Comparison of ENCODE assay signal across 8 cellular contexts in the genomic region with DNA sequence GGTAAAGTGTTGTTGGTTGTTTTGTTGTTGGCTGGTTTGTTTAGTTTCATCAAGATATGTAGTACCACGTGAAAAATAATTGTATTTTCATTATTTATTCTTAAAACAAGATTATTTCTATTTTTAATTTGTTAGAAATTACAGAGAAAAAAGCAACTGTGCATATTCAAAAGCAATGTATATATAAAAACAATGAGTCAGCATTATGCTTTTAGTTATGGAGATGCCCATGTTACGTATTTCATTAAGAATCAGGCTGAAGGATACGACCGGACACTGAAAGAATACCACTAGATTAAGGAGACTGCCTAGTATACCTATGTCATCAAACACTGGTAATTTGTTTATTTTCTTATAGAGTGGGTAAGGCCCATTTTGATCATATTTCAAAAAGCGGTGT.
"Had no signal": no experiment of that assay in that cellular context is flagged by ENCODE, and none has a peak within 500 bp of the region (broad histone marks: within the 10 kb centered on the region; RNA-seq: fewer than 3 reads in every experiment).

No MANE protein-coding gene starts in this region.

- FAIRE-seq: H54, HTR-8/SVneo had no signal

- H3K4me2 ChIP-seq: KMS-11 had no signal

- H2AFZ ChIP-seq: GM23248 had no signal

- DNase-seq: GM23248, GOT3, H9, HCEC 1CT, KBM-7 had no signal

- H3K9ac ChIP-seq: GM23248, KMS-11 had no signal

- H3K27ac ChIP-seq: GM23248, KMS-11 had no signal

- H3K4me3 ChIP-seq: GM23248 had no signal
